10 cellular contexts compared by ENCODE assay signal in genomic region chr7:15889501-15889900, GRCh38.
DNase-seq lines count a peak whose midpoint lies in the region; ATAC-seq, FAIRE-seq and TF ChIP-seq lines count a peak whose summit lies in the region.
"Had no signal": no experiment of that assay in that cellular context is flagged by ENCODE, and none has a peak within 500 bp of the region (broad histone marks: within the 10 kb centered on the region; RNA-seq: fewer than 3 reads in every experiment).

No MANE protein-coding gene starts in this region.

- TF ChIP-seq CTCF in BE2C (IDR thresholded peaks at IDR 0.05; ENCODE audit: low read depth, low read length) (peak; percentile 46), IMR-90 (conservative IDR thresholded peaks at IDR 0.05; ENCODE audit: low read depth, low read length) (no peak), WTC11 (IDR thresholded peaks at IDR 0.05) (no peak), kidney (IDR thresholded peaks at IDR 0.05; ENCODE audit: borderline replicate concordance, extremely low read depth, insufficient read depth) (peak; percentile 2)

- no peaks in the 10 kb centered on the region for H3K36me3 Mint-ChIP-seq in WTC11
- H3K36me3 Mint-ChIP-seq in activated CD4-positive, alpha-beta T cell treated with anti-CD3 and anti-CD28 coated beads, Interleukin-2, amount 10 ng/mL, durations not matched to agents 7 days and 5 days (ENCODE audit: low read depth): no peaks in the 10 kb centered on the region
- H3K36me3 Mint-ChIP-seq in stimulated activated memory B cell treated with anti-CD40 and anti-IgM and Interleukin-4, amounts not matched to agents 10 μg/mL and 1 μg/mL and 100 μg/mL, for 72 hours: no peaks in the 10 kb centered on the region

- DNase-seq in BE2C (peak; percentile 20), IMR-90 (no peak), WTC11 (ENCODE audit: low spot score) (peak; percentile 13), kidney (no peak)
- no peak for DNase-seq in activated CD4-positive, alpha-beta T cell treated with anti-CD3 and anti-CD28 coated beads, Interleukin-2, amount 10 ng/mL, durations not matched to agents 7 days and 5 days
- DNase-seq in stimulated activated CD4-positive, alpha-beta T cell treated with anti-CD3 and anti-CD28 coated beads, Interleukin-2, amount 100 ng/mL, for 24 hours: no peak
- DNase-seq: cerebellar nuclear complex had no signal

- no peaks in the 10 kb centered on the region for H3K27me3 ChIP-seq in BE2C
- H3K27me3 ChIP-seq in IMR-90 (ENCODE audit: control insufficient read depth, insufficient read depth, low read length): no peaks in the 10 kb centered on the region

- no peaks in the 10 kb centered on the region for H4K20me1 ChIP-seq in IMR-90 (ENCODE audit: insufficient read depth, low read length)

- no peak for TF ChIP-seq RAD21 in IMR-90 (IDR thresholded peaks at IDR 0.05; ENCODE audit: low read length)

- H3K4me3 ChIP-seq in BE2C (ENCODE audit: low read depth, low read length): no peak overlapping the region
- no peak overlapping the region for H3K4me3 ChIP-seq in IMR-90 (ENCODE audit: insufficient read depth, low read depth, low read length)
- H3K4me3 ChIP-seq in kidney (ENCODE audit: low read length in 2 of 2): no peak overlapping the region
- H3K4me3 ChIP-seq: thoracic aorta had no signal

- H3K36me3 ChIP-seq in BE2C (no peaks in the 10 kb centered on the region), IMR-90 (ENCODE audit: control insufficient read depth, insufficient read depth, low read length) (no peaks in the 10 kb centered on the region), kidney (ENCODE audit: control insufficient read depth in 1 of 2, insufficient read depth in 2 of 2, low read length in 2 of 2) (no peaks in the 10 kb centered on the region)
- H3K36me3 ChIP-seq: thoracic aorta had no signal

- no TSS peak for BruUV-seq in IMR-90 (replicated peaks; lab: Mats Ljungman, UMichigan)

- H3K18ac ChIP-seq in IMR-90 (ENCODE audit: low read depth, low read length): no peak overlapping the region

- H4K91ac ChIP-seq in IMR-90 (ENCODE audit: insufficient read depth, low read depth, low read length): peak overlapping the region; percentile 21; the same call in 1 of the 2 replicates

- H3K27ac Mint-ChIP-seq in WTC11: no peak overlapping the region
- H3K27ac Mint-ChIP-seq in activated CD4-positive, alpha-beta T cell treated with anti-CD3 and anti-CD28 coated beads, Interleukin-2, amount 10 ng/mL, durations not matched to agents 7 days and 5 days: no peak overlapping the region
- no peak overlapping the region for H3K27ac Mint-ChIP-seq in stimulated activated memory B cell treated with anti-CD40 and anti-IgM and Interleukin-4, amounts not matched to agents 10 μg/mL and 1 μg/mL and 100 μg/mL, for 72 hours

- peak overlapping the region; percentile 29 for H2AFZ ChIP-seq in IMR-90 (replicated peaks; ENCODE audit: low read length, poor library complexity)

- H2AK9ac ChIP-seq in IMR-90 (replicated peaks; ENCODE audit: low read depth, low read length, poor library complexity): no peak overlapping the region

- TF ChIP-seq POLR2A in IMR-90 (IDR thresholded peaks at IDR 0.05; ENCODE audit: low read depth, low read length): no peak

- no peaks in the 10 kb centered on the region for H3K4me1 Mint-ChIP-seq in WTC11
- H3K4me1 Mint-ChIP-seq in activated CD4-positive, alpha-beta T cell treated with anti-CD3 and anti-CD28 coated beads, Interleukin-2, amount 10 ng/mL, durations not matched to agents 7 days and 5 days: no peaks in the 10 kb centered on the region
- no peaks in the 10 kb centered on the region for H3K4me1 Mint-ChIP-seq in stimulated activated memory B cell treated with anti-CD40 and anti-IgM and Interleukin-4, amounts not matched to agents 10 μg/mL and 1 μg/mL and 100 μg/mL, for 72 hours

- H2BK20ac ChIP-seq in IMR-90 (ENCODE audit: low read depth, low read length): no peak overlapping the region

- peak overlapping the region; percentile 26; the same call in 1 of the 3 replicates for H2BK15ac ChIP-seq in IMR-90 (ENCODE audit: low read depth, low read length)

- H2BK120ac ChIP-seq in IMR-90 (ENCODE audit: low read depth, low read length): peak overlapping the region; percentile 30; the same call in 1 of the 2 replicates

- no peak for FAIRE-seq in kidney (lab: Jason Lieb, UNC)

- H3K14ac ChIP-seq in IMR-90 (replicated peaks; ENCODE audit: low read depth, low read length): no peak overlapping the region

- dilution Hi-C loops in IMR-90 (cut with HindIII; ENCODE audit: low sequenced_read_pairs, unreplicated experiment): no loop called here

- in situ Hi-C loops in IMR-90 (cut with MboI; ENCODE audit: low sequenced_read_pairs): no loop called here

- H4K5ac ChIP-seq in IMR-90 (ENCODE audit: low read depth, low read length): no peak overlapping the region

- intact Hi-C loops in IMR-90 (cut with micrococcal nuclease): no loop called here
- intact Hi-C loops in kidney (cut with DNase I): no loop called here

- no peak overlapping the region for H3K4me2 ChIP-seq in IMR-90 (ENCODE audit: low read depth, low read length)

- H3K9me1 ChIP-seq in IMR-90 (ENCODE audit: insufficient read depth, low read length): no peaks in the 10 kb centered on the region; the same call in 1 of the 2 replicates

- H2AK5ac ChIP-seq in IMR-90 (ENCODE audit: low read depth, low read length): no peak overlapping the region

- no peaks in the 10 kb centered on the region for H3K9me3 ChIP-seq in BE2C
- no peaks in the 10 kb centered on the region for H3K9me3 ChIP-seq in IMR-90 (ENCODE audit: control insufficient read depth, insufficient read depth, low read length)
- H3K9me3 ChIP-seq in kidney (ENCODE audit: control insufficient read depth in 1 of 2, low read length in 2 of 2): no peaks in the 10 kb centered on the region
- H3K9me3 ChIP-seq: thoracic aorta had no signal

- H3K23ac ChIP-seq in IMR-90 (ENCODE audit: low read depth, low read length): no peak overlapping the region

- H3K27me3 Mint-ChIP-seq in WTC11 (ENCODE audit: low read depth): no peaks in the 10 kb centered on the region
- no peaks in the 10 kb centered on the region for H3K27me3 Mint-ChIP-seq in activated CD4-positive, alpha-beta T cell treated with anti-CD3 and anti-CD28 coated beads, Interleukin-2, amount 10 ng/mL, durations not matched to agents 7 days and 5 days
- H3K27me3 Mint-ChIP-seq in stimulated activated memory B cell treated with anti-CD40 and anti-IgM and Interleukin-4, amounts not matched to agents 10 μg/mL and 1 μg/mL and 100 μg/mL, for 72 hours: no peaks in the 10 kb centered on the region

- H3K27ac ChIP-seq in IMR-90 (ENCODE audit: insufficient read depth, low read length): no peak overlapping the region
- no peak overlapping the region for H3K27ac ChIP-seq in kidney (ENCODE audit: low read depth in 2 of 2, low read length in 2 of 2)
- H3K27ac ChIP-seq: thoracic aorta had no signal

- H3K4me3 Mint-ChIP-seq in WTC11: no peak overlapping the region
- H3K4me3 Mint-ChIP-seq in activated CD4-positive, alpha-beta T cell treated with anti-CD3 and anti-CD28 coated beads, Interleukin-2, amount 10 ng/mL, durations not matched to agents 7 days and 5 days: no peak overlapping the region
- no peak overlapping the region for H3K4me3 Mint-ChIP-seq in stimulated activated memory B cell treated with anti-CD40 and anti-IgM and Interleukin-4, amounts not matched to agents 10 μg/mL and 1 μg/mL and 100 μg/mL, for 72 hours

- no peaks in the 10 kb centered on the region for H3K9me3 Mint-ChIP-seq in WTC11
- H3K9me3 Mint-ChIP-seq in activated CD4-positive, alpha-beta T cell treated with anti-CD3 and anti-CD28 coated beads, Interleukin-2, amount 10 ng/mL, durations not matched to agents 7 days and 5 days: peaks cover 2% of the 10 kb centered on the region
- peaks cover 1% of the 10 kb centered on the region for H3K9me3 Mint-ChIP-seq in stimulated activated memory B cell treated with anti-CD40 and anti-IgM and Interleukin-4, amounts not matched to agents 10 μg/mL and 1 μg/mL and 100 μg/mL, for 72 hours

- ATAC-seq in IMR-90 (ENCODE audit: low read depth) (0 out of 2 replicates have a peak, but pooled peaks have one; percentile 40), WTC11 (peak; percentile 83), HG03025 (IDR thresholded peaks at IDR 0.05; ENCODE audit: low FRiP score, unreplicated experiment) (no peak)
- no peak for ATAC-seq in stimulated activated memory B cell treated with anti-CD40 and anti-IgM and Interleukin-4, amounts not matched to agents 10 μg/mL and 1 μg/mL and 100 μg/mL, for 72 hours

- WGBS in IMR-90 (ENCODE audit: extremely low coverage in 2 of 2, insufficient read length in 1 of 2), 2 experiments: no CpG with 5 or more reads among the region's 3 CpGs

- H3K79me1 ChIP-seq in IMR-90 (ENCODE audit: low read depth in 1 of 2, low read length in 2 of 2): no peaks in the 10 kb centered on the region

- H3K56ac ChIP-seq in IMR-90 (ENCODE audit: extremely low read depth, insufficient read depth, low read length): no peak overlapping the region

- H4K8ac ChIP-seq in IMR-90 (ENCODE audit: low read depth in 2 of 2, low read length in 2 of 2): no peak overlapping the region

- H3K4me1 ChIP-seq in BE2C: no peaks in the 10 kb centered on the region
- no peaks in the 10 kb centered on the region for H3K4me1 ChIP-seq in IMR-90 (ENCODE audit: control insufficient read depth, insufficient read depth, low read length)
- H3K4me1 ChIP-seq in kidney (ENCODE audit: control insufficient read depth in 1 of 2, insufficient read depth in 1 of 2, low read depth in 1 of 2, low read length in 2 of 2): no peaks in the 10 kb centered on the region

- H3K9ac ChIP-seq in IMR-90 (ENCODE audit: low read depth, low read length) (no peak overlapping the region), kidney (ENCODE audit: low read length in 2 of 2) (no peak overlapping the region)

- CTCF ChIA-PET in IMR-90 (lab: Yijun Ruan, JAX) (interaction anchor here (0.6 kb wide), 1 partner anchor 24 kb away, joined by 3 read pairs; no protein-coding TSS in a partner anchor), WTC11 (lab: Charles Lee) (interaction anchor here (1.1 kb wide), 1 partner anchor 169 kb away, joined by 3 read pairs; no protein-coding TSS in a partner anchor)
- CTCF ChIA-PET in activated CD4-positive, alpha-beta T cell treated with anti-CD3 and anti-CD28 coated beads, Interleukin-2, amount 10 ng/mL, durations not matched to agents 7 days and 5 days (lab: Charles Lee): no interaction called here

- peak overlapping the region; percentile 56; the same call in 1 of the 2 replicates for H3K4ac ChIP-seq in IMR-90 (ENCODE audit: low read depth, low read length)

- no peak overlapping the region for H2BK5ac ChIP-seq in IMR-90 (ENCODE audit: low read depth, low read length, poor library complexity, severe bottlenecking)

- POLR2A ChIA-PET in IMR-90 (lab: Charles Lee; ENCODE audit: unreplicated experiment): no interaction called here
- POLR2A ChIA-PET in WTC11 (lab: Charles Lee): no interaction called here
- POLR2A ChIA-PET in activated CD4-positive, alpha-beta T cell treated with anti-CD3 and anti-CD28 coated beads, Interleukin-2, amount 10 ng/mL, durations not matched to agents 7 days and 5 days (lab: Charles Lee): no interaction called here

TF ChIP-seq in IMR-90, 13 proteins besides CTCF, POLR2A, EP300 and RAD21 (continues in another document):
- TF ChIP-seq RCOR1 (IDR thresholded peaks at IDR 0.05; ENCODE audit: insufficient replicate concordance, low read length) (no peak), MXI1 (IDR thresholded peaks at IDR 0.05; ENCODE audit: borderline replicate concordance, low read depth, low read length) (no peak)

Comparison
In these comparisons a context has a peak if more than half of its experiments do, and no peak if none do; other contexts are left out.
1. DNase-seq: peak in BE2C (single experiment) and WTC11 (single experiment); none in IMR-90 (single experiment), kidney (single experiment), activated CD4-positive, alpha-beta T cell treated with anti-CD3 and anti-CD28 coated beads, Interleukin-2, amount 10 ng/mL, durations not matched to agents 7 days and 5 days (single experiment) and stimulated activated CD4-positive, alpha-beta T cell treated with anti-CD3 and anti-CD28 coated beads, Interleukin-2, amount 100 ng/mL, for 24 hours (0 of 2).
2. CTCF ChIP-seq: peak in BE2C (single experiment) and kidney (single experiment); none in IMR-90 (single experiment) and WTC11 (single experiment).
3. ATAC-seq: peak in IMR-90 (single experiment) and WTC11 (single experiment); none in stimulated activated memory B cell treated with anti-CD40 and anti-IgM and Interleukin-4, amounts not matched to agents 10 μg/mL and 1 μg/mL and 100 μg/mL, for 72 hours (single experiment) and HG03025 (single experiment).